ENCODE assay signal across 15 cellular contexts in genomic region chr3:146129750-146130149, GRCh38. TPM values are rescaled to one million over a fixed set of nuclear protein-coding genes. Genes with fewer than 3 reads are reported as not detected.
DNase-seq lines count a peak whose midpoint lies in the region; ATAC-seq and TF ChIP-seq lines count a peak whose summit lies in the region.
"Had no signal": no experiment of that assay in that cellular context is flagged by ENCODE, and none has a peak within 500 bp of the region (broad histone marks: within the 10 kb centered on the region; RNA-seq: fewer than 3 reads in every experiment).

No MANE protein-coding gene starts in this region.

- H3K4me3 Mint-ChIP-seq in chondrocyte (ENCODE audit: unreplicated experiment) (no peak overlapping the region), osteocyte (ENCODE audit: unreplicated experiment) (no peak overlapping the region)
- no peak overlapping the region for H3K4me3 Mint-ChIP-seq in stimulated activated naive B cell treated with anti-CD40 and anti-IgM and Interleukin-4, amounts not matched to agents 10 μg/mL and 1 μg/mL and 100 μg/mL, for 72 hours
- H3K4me3 Mint-ChIP-seq: CD4-positive, CD25-positive, alpha-beta regulatory T cell had no signal

- no peak for ATAC-seq in stimulated activated naive B cell treated with anti-CD40 and anti-IgM and Interleukin-4, amounts not matched to agents 10 μg/mL and 1 μg/mL and 100 μg/mL, for 72 hours (replicated peaks)
- ATAC-seq in left colon, result no peak

- H3K27me3 Mint-ChIP-seq in chondrocyte (ENCODE audit: low read depth) (no peaks in the 10 kb centered on the region), osteocyte (ENCODE audit: unreplicated experiment) (no peaks in the 10 kb centered on the region)
- no peaks in the 10 kb centered on the region for H3K27me3 Mint-ChIP-seq in stimulated activated naive B cell treated with anti-CD40 and anti-IgM and Interleukin-4, amounts not matched to agents 10 μg/mL and 1 μg/mL and 100 μg/mL, for 72 hours

- H3K9me3 Mint-ChIP-seq in chondrocyte (ENCODE audit: low read depth), result peaks cover 3% of the 10 kb centered on the region
- peaks cover 3% of the 10 kb centered on the region for H3K9me3 Mint-ChIP-seq in osteocyte (ENCODE audit: unreplicated experiment)
- H3K9me3 Mint-ChIP-seq in stimulated activated naive B cell treated with anti-CD40 and anti-IgM and Interleukin-4, amounts not matched to agents 10 μg/mL and 1 μg/mL and 100 μg/mL, for 72 hours, result no peaks in the 10 kb centered on the region

- H3K9me2 ChIP-seq in GM23248 (ENCODE audit: insufficient read depth), result no peaks in the 10 kb centered on the region

- no peak overlapping the region for H3K4me2 ChIP-seq in GM23248 (ENCODE audit: unreplicated experiment)
- H3K4me2 ChIP-seq: BLaER1 treated with 17β-estradiol and CSF1 and Interleukin-3, amounts not matched to agents 10 nM and 100 nM had no signal

- in situ Hi-C loops in GM23248 (cut with MboI), result no loop called here

- no peaks in the 10 kb centered on the region for H3K36me3 Mint-ChIP-seq in chondrocyte (ENCODE audit: low read depth)
- H3K36me3 Mint-ChIP-seq in osteocyte (ENCODE audit: unreplicated experiment), result peaks cover 3% of the 10 kb centered on the region
- H3K36me3 Mint-ChIP-seq in stimulated activated naive B cell treated with anti-CD40 and anti-IgM and Interleukin-4, amounts not matched to agents 10 μg/mL and 1 μg/mL and 100 μg/mL, for 72 hours, result no peaks in the 10 kb centered on the region
- H3K36me3 Mint-ChIP-seq: CD4-positive, CD25-positive, alpha-beta regulatory T cell had no signal

- no peaks in the 10 kb centered on the region; the same call in none of the 2 replicates for H4K20me1 ChIP-seq in GM23248 (ENCODE audit: insufficient read depth)
- H4K20me1 ChIP-seq: BLaER1 treated with 17β-estradiol and CSF1 and Interleukin-3, amounts not matched to agents 10 nM and 100 nM had no signal

- TF ChIP-seq CTCF in chondrocyte (IDR thresholded peaks at IDR 0.05), result no peak
- no peak for TF ChIP-seq CTCF in liver (IDR thresholded peaks at IDR 0.05; ENCODE audit: low read depth, low read length, missing input control)
- no peak for TF ChIP-seq CTCF in osteocyte (IDR thresholded peaks at IDR 0.05)
- no peak for TF ChIP-seq CTCF in foreskin fibroblast (IDR thresholded peaks at IDR 0.05; ENCODE audit: low read depth, low read length)

- H3K4me1 ChIP-seq in GM23248 (ENCODE audit: insufficient read depth) (peaks cover 77% of the 10 kb centered on the region), liver (ENCODE audit: control insufficient read depth in 4 of 4, insufficient read depth in 4 of 4, low read length in 3 of 4) (peaks cover 3 to 36% (median 30%) of the 10 kb centered on the region in 4 donors)
- H3K4me1 ChIP-seq: BLaER1 treated with 17β-estradiol and CSF1 and Interleukin-3, amounts not matched to agents 10 nM and 100 nM had no signal

- no peaks in the 10 kb centered on the region for H3K9me3 ChIP-seq in GM23248 (ENCODE audit: low read depth)
- no peaks in the 10 kb centered on the region for H3K9me3 ChIP-seq in liver (ENCODE audit: control insufficient read depth in 4 of 4, low read length in 3 of 4)
- H3K9me3 ChIP-seq: BLaER1 treated with 17β-estradiol and CSF1 and Interleukin-3, amounts not matched to agents 10 nM and 100 nM had no signal

- H3K36me3 ChIP-seq in GM23248 (ENCODE audit: low read depth) (peaks cover 14% of the 10 kb centered on the region; the same call in 1 of the 2 replicates), liver (ENCODE audit: control insufficient read depth in 4 of 4, insufficient read depth in 3 of 4, low read depth in 1 of 4, low read length in 3 of 4) (no peaks in the 10 kb centered on the region)
- H3K36me3 ChIP-seq: BLaER1 treated with 17β-estradiol and CSF1 and Interleukin-3, amounts not matched to agents 10 nM and 100 nM had no signal

- peak in 1 of 2 donors; percentile 25 for TF ChIP-seq RAD21 in liver (IDR thresholded peaks at IDR 0.05)

- intact Hi-C loops in left colon (cut with DNase I, micrococcal nuclease), result no loop called here

- no peak overlapping the region for H2AFZ ChIP-seq in GM23248

- peaks cover 84% of the 10 kb centered on the region for H3K79me2 ChIP-seq in GM23248 (ENCODE audit: insufficient read depth)

- DNase-seq in GM23248, result no peak
- DNase-seq in chondrocyte (ENCODE audit: low spot score), result no peak
- DNase-seq in osteocyte (ENCODE audit: extremely low spot score, unreplicated experiment), result no peak
- no peak for DNase-seq in hepatic stellate cell (ENCODE audit: low spot score)
- DNase-seq in stimulated activated naive B cell treated with anti-CD40 and anti-IgM and Interleukin-4, amounts not matched to agents 10 μg/mL and 1 μg/mL and 100 μg/mL, for 72 hours, result no peak
- no peak for DNase-seq in foreskin fibroblast
- DNase-seq in left colon, result no peak
- DNase-seq: 8988T; ACHN; CD4-positive, CD25-positive, alpha-beta regulatory T cell; DMS53; GF-D8; H7 had no signal

- no peaks in the 10 kb centered on the region for H3K27me3 ChIP-seq in GM23248 (replicated peaks; ENCODE audit: insufficient read depth)
- no peaks in the 10 kb centered on the region for H3K27me3 ChIP-seq in liver (ENCODE audit: control insufficient read depth in 4 of 4, insufficient read depth in 4 of 4, low read length in 3 of 4)
- H3K27me3 ChIP-seq: BLaER1 treated with 17β-estradiol and CSF1 and Interleukin-3, amounts not matched to agents 10 nM and 100 nM had no signal

- H3K4me3 ChIP-seq in GM23248 (no peak overlapping the region), liver (ENCODE audit: low read depth in 1 of 3, low read length in 3 of 3) (no peak overlapping the region), foreskin fibroblast (ENCODE audit: low read depth in 1 of 2, low read length in 2 of 2) (no peak overlapping the region)
- H3K4me3 ChIP-seq: BLaER1 treated with 17β-estradiol and CSF1 and Interleukin-3, amounts not matched to agents 10 nM and 100 nM had no signal

- H3F3A ChIP-seq in GM23248 (ENCODE audit: insufficient read depth), result peaks cover 90% of the 10 kb centered on the region

- H3K9ac ChIP-seq in GM23248 (no peak overlapping the region), liver (ENCODE audit: low read depth in 1 of 2, low read length in 2 of 2) (no peak overlapping the region)
- H3K9ac ChIP-seq: BLaER1 treated with 17β-estradiol and CSF1 and Interleukin-3, amounts not matched to agents 10 nM and 100 nM had no signal

- H3K27ac Mint-ChIP-seq in chondrocyte (ENCODE audit: unreplicated experiment) (peak overlapping the region; percentile 96), osteocyte (ENCODE audit: unreplicated experiment) (peak overlapping the region; percentile 88)
- no peak overlapping the region for H3K27ac Mint-ChIP-seq in stimulated activated naive B cell treated with anti-CD40 and anti-IgM and Interleukin-4, amounts not matched to agents 10 μg/mL and 1 μg/mL and 100 μg/mL, for 72 hours
- H3K27ac Mint-ChIP-seq: CD4-positive, CD25-positive, alpha-beta regulatory T cell had no signal

- WGBS in GM23248 (ENCODE audit: low coverage in 1 of 2, low lambda C conversion rate in 2 of 2, missing lambda C conversion rate in 2 of 2), 2 experiments, result 83 to 88% methylated on average over 3 of the region's 3 CpGs
- WGBS in liver, result 51% methylated on average over 3 of the region's 3 CpGs

- peaks cover 90% of the 10 kb centered on the region for H3K4me1 Mint-ChIP-seq in chondrocyte (ENCODE audit: low read depth)
- peaks cover 85% of the 10 kb centered on the region for H3K4me1 Mint-ChIP-seq in osteocyte (ENCODE audit: unreplicated experiment)
- H3K4me1 Mint-ChIP-seq in stimulated activated naive B cell treated with anti-CD40 and anti-IgM and Interleukin-4, amounts not matched to agents 10 μg/mL and 1 μg/mL and 100 μg/mL, for 72 hours, result no peaks in the 10 kb centered on the region
- H3K4me1 Mint-ChIP-seq: CD4-positive, CD25-positive, alpha-beta regulatory T cell had no signal

- H3K27ac ChIP-seq in GM23248 (peak overlapping the region; percentile 88; the same call in 1 of the 2 replicates), liver (ENCODE audit: low read depth in 1 of 2, low read length in 2 of 2) (peak overlapping the region; percentile 49 to 62)
- H3K27ac ChIP-seq: BLaER1 treated with 17β-estradiol and CSF1 and Interleukin-3, amounts not matched to agents 10 nM and 100 nM had no signal

TF ChIP-seq in liver, 16 proteins besides CTCF, POLR2A, EP300 and RAD21 (continues in another document):
- TF ChIP-seq EGR1 (IDR thresholded peaks at IDR 0.05; ENCODE audit: low read depth in 2 of 2) (no peak), HNF4G (IDR thresholded peaks at IDR 0.05) (no peak), FOXA2 (IDR thresholded peaks at IDR 0.05) (peak; percentile 96), JUND (IDR thresholded peaks at IDR 0.05) (peak in 1 of 2 donors; percentile 55), FOXA1 (IDR thresholded peaks at IDR 0.05) (peak; percentile 84), ZBTB33 (IDR thresholded peaks at IDR 0.05) (peak; percentile 18), RXRA (IDR thresholded peaks at IDR 0.05) (peak; percentile 52 to 54), YY1 (IDR thresholded peaks at IDR 0.05) (peak; percentile 49)

RNA-seq across cellular contexts. Expression of gene PLOD2, which starts 31.2 kb away (rescaled TPM):
- 306 and 330 TPM in 2 replicates for total RNA-seq in GM23248 (2014; rRNA removed; shearing (Covaris generic))
- polyA plus RNA-seq in GM23248 (2016; fragmentation: Nextera tagmentation; extraction: Ambion mirVana), result 288 and 300 TPM in 2 replicates
- 208 to 249 TPM (median 212 TPM) in 3 replicates for total RNA-seq in chondrocyte
- 10 to 100 TPM; 27.2 to 57.0 TPM for total RNA-seq in liver
- 10 to 100 TPM; 18.6 to 21.4 TPM for polyA plus RNA-seq in liver
- 96.1 and 97.1 TPM in 2 replicates for total RNA-seq in osteocyte
- 100 to 1,000 TPM in 1 of 2 donors, 10 to 100 TPM in 1; 89.6 to 136 TPM for total RNA-seq in left colon
- polyA plus RNA-seq: CD4-positive, CD25-positive, alpha-beta regulatory T cell had no signal
